24 cellular contexts compared by ENCODE assay signal in the genomic region with DNA sequence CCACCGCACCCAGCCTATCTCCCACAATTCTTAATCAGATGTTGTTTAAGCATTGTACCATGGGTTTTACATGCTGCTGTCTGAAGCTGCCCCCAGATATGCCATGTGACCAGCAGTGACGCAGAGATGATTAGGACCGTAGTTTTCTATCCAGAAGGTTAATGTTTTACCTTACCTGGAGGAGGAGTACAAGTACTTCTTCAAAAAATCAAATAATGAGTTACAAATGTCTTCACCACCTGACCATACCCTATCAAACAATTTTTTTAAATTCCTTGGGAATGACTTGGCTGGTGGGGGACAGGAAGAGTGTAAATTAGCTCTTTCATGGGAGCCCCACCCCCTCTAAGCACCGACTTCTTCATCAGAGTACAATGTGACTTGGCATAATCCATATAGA. TPM values are rescaled to one million over a fixed set of nuclear protein-coding genes. Genes with fewer than 3 reads are reported as not detected.
"Had no signal": no experiment of that assay in that cellular context is flagged by ENCODE, and none has a peak within 500 bp of the region (broad histone marks: within the 10 kb centered on the region; RNA-seq: fewer than 3 reads in every experiment).

No MANE protein-coding gene starts in this region.

- H3K4me1 ChIP-seq: ascending aorta had no signal

- DNase-seq: activated CD4-positive, alpha-beta memory T cell treated with anti-CD3 and anti-CD28 coated beads for 36 hours; activated CD4-positive, alpha-beta T cell treated with anti-CD3 and anti-CD28 coated beads, Interleukin-2, amount 10 ng/mL, durations not matched to agents 24 days and 14 days; activated CD4-positive, CD25-positive, alpha-beta regulatory T cell treated with anti-CD3 and anti-CD28 coated beads, Interleukin-2, amount 50 U/mL, for 72 hours; activated CD8-positive, alpha-beta memory T cell treated with anti-CD3 and anti-CD28 coated beads, Interleukin-2, amount 50 U/mL, for 4 hours; activated gamma-delta T cell; activated naive CD4-positive, alpha-beta T cell treated with anti-CD3 and anti-CD28 coated beads, Interleukin-2, amount 10 ng/mL, durations not matched to agents 7 days and 5 days; activated naive CD8-positive, alpha-beta T cell treated with anti-CD3 and anti-CD28 coated beads, Interleukin-2, amount 10 ng/mL, durations not matched to agents 7 days and 5 days; activated T-cell treated with anti-CD3 and anti-CD28 coated beads, Interleukin-2, amount 50 U/mL, for 1 hour; brain microvascular endothelial cell; foreskin fibroblast; heart left ventricle; hypothalamus; immature natural killer cell; mesenchymal stem cell; right lobe of liver; stimulated activated CD4-positive, alpha-beta T cell treated with anti-CD3 and anti-CD28 coated beads, Interleukin-12 subunit alpha, Interleukin-12 subunit beta, amount 100 ng/mL, for 4 hours; stimulated activated CD4-positive, alpha-beta T cell treated with anti-CD3 and anti-CD28 coated beads, Interleukin-4, amount 100 ng/mL, for 1 hour; stimulated activated naive CD8-positive, alpha-beta T cell treated with anti-CD3 and anti-CD28 coated beads, Interleukin-15, amount 100 ng/mL, for 72 hours; substantia nigra; T-helper 2 cell had no signal

- H3K27me3 ChIP-seq: ascending aorta, brain microvascular endothelial cell, heart left ventricle, right lobe of liver had no signal

- H3K36me3 ChIP-seq: ascending aorta, brain microvascular endothelial cell, heart left ventricle, right lobe of liver had no signal

- H3K9me3 ChIP-seq: ascending aorta, heart left ventricle, right lobe of liver had no signal

- ATAC-seq: esophagus mucosa; heart left ventricle; natural killer cell treated with Interleukin-12 subunit alpha and Interleukin-12 subunit beta and Interleukin-15 and Interleukin-18, amount 100 ng/mL, for 72 hours; stimulated activated effector memory CD8-positive, alpha-beta T cell treated with anti-CD3 and anti-CD28 coated beads, Interleukin-12 subunit alpha, Interleukin-12 subunit beta, amount 100 ng/mL, for 72 hours; stimulated activated naive CD8-positive, alpha-beta T cell treated with anti-CD3 and anti-CD28 coated beads, Interleukin-15, amount 100 ng/mL, for 72 hours had no signal

- H3K27ac ChIP-seq: ascending aorta, brain microvascular endothelial cell, heart left ventricle, right lobe of liver had no signal

- H3K4me3 ChIP-seq: ascending aorta, heart left ventricle, right lobe of liver had no signal

RNA-seq across cellular contexts. Expression of a gene that starts 16.2 kb away (rescaled TPM):
- total RNA-seq: activated naive CD8-positive, alpha-beta T cell treated with anti-CD3 and anti-CD28 coated beads, Interleukin-2, amount 10 ng/mL, durations not matched to agents 7 days and 5 days had no signal
